ENCODE assay signal across 2 cellular contexts in genomic region chrX:154211499-154211898, GRCh38. TPM values are rescaled to one million over a fixed set of nuclear protein-coding genes. Genes with fewer than 3 reads are reported as not detected.
"Had no signal": no experiment of that assay in that cellular context is flagged by ENCODE, and none has a peak within 500 bp of the region (broad histone marks: within the 10 kb centered on the region; RNA-seq: fewer than 3 reads in every experiment).

No MANE protein-coding gene starts in this region.

RNA-seq across cellular contexts. Expression of gene OPN1MW2, which starts 8.1 kb away (rescaled TPM):
- total RNA-seq: G401, GM12878 had no signal
- polyA plus RNA-seq: GM12878 had no signal

RNA-seq across cellular contexts. Expression of gene OPN1MW, which starts 29.1 kb away (rescaled TPM):
- total RNA-seq: G401, GM12878 had no signal
- polyA plus RNA-seq: GM12878 had no signal

RNA-seq across cellular contexts. Expression of gene OPN1MW3, which starts 45.9 kb away (rescaled TPM):
- total RNA-seq: G401, GM12878 had no signal
- polyA plus RNA-seq: GM12878 had no signal
